Comparison of ENCODE assay signal across 19 cellular contexts in genomic region chr1:40073062-40073461, GRCh38. TPM values are rescaled to one million over a fixed set of nuclear protein-coding genes. Genes with fewer than 3 reads are reported as not detected.
DNase-seq lines count a peak whose midpoint lies in the region; ATAC-seq, FAIRE-seq and TF ChIP-seq lines count a peak whose summit lies in the region.
"Had no signal": no experiment of that assay in that cellular context is flagged by ENCODE, and none has a peak within 500 bp of the region (broad histone marks: within the 10 kb centered on the region; RNA-seq: fewer than 3 reads in every experiment).

No MANE protein-coding gene starts in this region.

- CTCF ChIA-PET in activated CD8-positive, alpha-beta memory T cell treated with anti-CD3 and anti-CD28 coated beads, Interleukin-2, amount 10 ng/mL, durations not matched to agents 7 days and 5 days (lab: Charles Lee): interaction anchor here (1.0 to 1.5 kb wide), 4 partner anchors 12 to 266 kb away, joined by 3 to 4 read pairs (median 4); partner anchors contain the start of gene MYCL

- peak; percentile 16 for FAIRE-seq in GM12891 (lab: Jason Lieb, UNC)
- FAIRE-seq: A204.1, GM18507, kidney had no signal

- no peak for TF ChIP-seq CTCF in natural killer cell (IDR thresholded peaks at IDR 0.05)

- ATAC-seq in activated CD8-positive, alpha-beta memory T cell treated with anti-CD3 and anti-CD28 coated beads, Interleukin-2, amount 10 ng/mL, durations not matched to agents 7 days and 5 days: no peak
- ATAC-seq in natural killer cell (no peak), HG02759 (IDR thresholded peaks at IDR 0.05; ENCODE audit: unreplicated experiment) (no peak)
- ATAC-seq: upper lobe of right lung had no signal

- H3K9me3 Mint-ChIP-seq in activated CD8-positive, alpha-beta memory T cell treated with anti-CD3 and anti-CD28 coated beads, Interleukin-2, amount 10 ng/mL, durations not matched to agents 7 days and 5 days (ENCODE audit: low read depth): no peaks in the 10 kb centered on the region
- H3K9me3 Mint-ChIP-seq in activated naive CD8-positive, alpha-beta T cell (ENCODE audit: low read depth): no peaks in the 10 kb centered on the region
- no peaks in the 10 kb centered on the region for H3K9me3 Mint-ChIP-seq in natural killer cell

- H3K27ac Mint-ChIP-seq in activated CD8-positive, alpha-beta memory T cell treated with anti-CD3 and anti-CD28 coated beads, Interleukin-2, amount 10 ng/mL, durations not matched to agents 7 days and 5 days: no peak overlapping the region
- H3K27ac Mint-ChIP-seq in activated naive CD8-positive, alpha-beta T cell: peak overlapping the region; percentile 61
- peak overlapping the region; percentile 66 to 74 for H3K27ac Mint-ChIP-seq in natural killer cell

- intact Hi-C loops in natural killer cell (cut with micrococcal nuclease): loop anchor here (10.0 kb wide), 1 partner anchor 332 kb away; no protein-coding TSS in a partner anchor

- DNase-seq in activated CD8-positive, alpha-beta memory T cell treated with anti-CD3 and anti-CD28 coated beads, Interleukin-2, amount 50 U/mL, for 48 hours: peak; percentile 3
- no peak for DNase-seq in activated CD8-positive, alpha-beta memory T cell treated with anti-CD3 and anti-CD28 coated beads, Interleukin-2, amount 10 ng/mL, durations not matched to agents 7 days and 5 days
- no peak for DNase-seq in GM12891 (ENCODE audit: insufficient read length, low spot score)
- DNase-seq in natural killer cell: no peak
- DNase-seq in islet precursor cell: no peak
- DNase-seq in NCI-H1417 treated with DMSO at 0.1 percent for 48 hours (lab: John Stamatoyannopoulos, UW): no peak
- DNase-seq: activated CD4-positive, alpha-beta T cell treated with anti-CD3 and anti-CD28 coated beads, Interleukin-2, amount 50 U/mL, for 1 hour; activated T-cell treated with anti-CD3 and anti-CD28 coated beads, Interleukin-2, amount 50 U/mL, for 48 hours; erythroblast; foreskin melanocyte; hippocampal formation; kidney; NCI-H526; Right ventricle myocardium superior; upper lobe of right lung had no signal

- no peaks in the 10 kb centered on the region for H3K27me3 Mint-ChIP-seq in activated CD8-positive, alpha-beta memory T cell treated with anti-CD3 and anti-CD28 coated beads, Interleukin-2, amount 10 ng/mL, durations not matched to agents 7 days and 5 days
- no peaks in the 10 kb centered on the region for H3K27me3 Mint-ChIP-seq in activated naive CD8-positive, alpha-beta T cell
- H3K27me3 Mint-ChIP-seq in natural killer cell (ENCODE audit: low read depth in 2 of 2): no peaks in the 10 kb centered on the region

- H3K4me3 Mint-ChIP-seq in activated CD8-positive, alpha-beta memory T cell treated with anti-CD3 and anti-CD28 coated beads, Interleukin-2, amount 10 ng/mL, durations not matched to agents 7 days and 5 days: no peak overlapping the region
- no peak overlapping the region for H3K4me3 Mint-ChIP-seq in activated naive CD8-positive, alpha-beta T cell
- no peak overlapping the region for H3K4me3 Mint-ChIP-seq in natural killer cell

- H3K36me3 Mint-ChIP-seq in activated CD8-positive, alpha-beta memory T cell treated with anti-CD3 and anti-CD28 coated beads, Interleukin-2, amount 10 ng/mL, durations not matched to agents 7 days and 5 days: peaks cover 52% of the 10 kb centered on the region
- H3K36me3 Mint-ChIP-seq in activated naive CD8-positive, alpha-beta T cell: peaks cover 5% of the 10 kb centered on the region
- H3K36me3 Mint-ChIP-seq in natural killer cell: peaks cover 17% of the 10 kb centered on the region

- peak; percentile 40 for TF ChIP-seq POLR2A in GM12891 (IDR thresholded peaks at IDR 0.05; ENCODE audit: low read depth, low read length)

- H3K4me1 Mint-ChIP-seq in activated CD8-positive, alpha-beta memory T cell treated with anti-CD3 and anti-CD28 coated beads, Interleukin-2, amount 10 ng/mL, durations not matched to agents 7 days and 5 days: no peaks in the 10 kb centered on the region
- peaks cover 16% of the 10 kb centered on the region for H3K4me1 Mint-ChIP-seq in activated naive CD8-positive, alpha-beta T cell (ENCODE audit: low read depth)
- peaks cover 0 to 17% of the 10 kb centered on the region in 2 donors for H3K4me1 Mint-ChIP-seq in natural killer cell

TF ChIP-seq in GM12891, 5 proteins besides CTCF, POLR2A, EP300 and RAD21:
- no peak for TF ChIP-seq POU2F2 (IDR thresholded peaks at IDR 0.05; ENCODE audit: low read depth, low read length)
- no peak for TF ChIP-seq PAX5 (IDR thresholded peaks at IDR 0.05; ENCODE audit: insufficient read depth, low read length, severe bottlenecking)
- TF ChIP-seq POLR2AphosphoS5 (IDR thresholded peaks at IDR 0.05; ENCODE audit: low read depth, low read length): no peak
- TF ChIP-seq TAF1 (IDR thresholded peaks at IDR 0.05; ENCODE audit: low read depth, low read length): no peak
- TF ChIP-seq SPI1 (IDR thresholded peaks at IDR 0.05; ENCODE audit: low read depth, low read length): no peak

RNA-seq across cellular contexts. Expression of gene PPT1, which starts 24.0 kb away (rescaled TPM):
- 10 to 100 TPM; 74.1 to 96.6 TPM for total RNA-seq in activated CD8-positive, alpha-beta memory T cell treated with anti-CD3 and anti-CD28 coated beads, Interleukin-2, amount 10 ng/mL, durations not matched to agents 7 days and 5 days
- polyA plus RNA-seq in GM12891 (2012; ENCODE audit: low read depth, missing spikeins): 40.7 TPM
- 10 to 100 TPM; 24.9 to 34.5 (median 29.9) TPM for total RNA-seq in natural killer cell

RNA-seq across cellular contexts. Expression of gene CAP1, which starts 32.5 kb away (rescaled TPM):
- 100 to 1,000 TPM; 647 to 727 TPM for total RNA-seq in activated CD8-positive, alpha-beta memory T cell treated with anti-CD3 and anti-CD28 coated beads, Interleukin-2, amount 10 ng/mL, durations not matched to agents 7 days and 5 days
- 324 TPM for polyA plus RNA-seq in GM12891 (2012; ENCODE audit: low read depth, missing spikeins)
- 100 to 1,000 TPM; 482 to 541 (median 537) TPM for total RNA-seq in natural killer cell
